ENCODE assay signal across 24 cellular contexts in the genomic region with DNA sequence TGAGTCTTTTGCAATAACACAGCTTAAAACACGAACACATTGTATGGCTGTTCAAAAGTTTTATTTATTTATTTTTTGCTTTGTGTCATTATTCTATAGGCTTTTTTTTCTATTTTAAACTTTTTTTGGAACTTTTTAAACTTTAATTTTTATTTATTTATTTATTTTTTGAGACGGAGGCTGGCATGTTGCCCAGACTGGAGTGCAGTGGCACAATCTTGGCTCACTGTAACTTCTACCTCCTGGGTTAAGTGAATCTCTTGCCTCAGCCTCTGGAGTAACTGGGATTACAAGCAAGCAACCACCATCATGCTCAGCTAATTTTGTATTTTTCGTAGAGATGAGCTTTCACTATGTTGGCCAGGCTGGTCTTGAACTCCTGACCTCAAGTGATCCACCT.
"Had no signal": no experiment of that assay in that cellular context is flagged by ENCODE, and none has a peak within 500 bp of the region (broad histone marks: within the 10 kb centered on the region; RNA-seq: fewer than 3 reads in every experiment).

No MANE protein-coding gene starts in this region.

- H3K27ac ChIP-seq: coronary artery, dorsolateral prefrontal cortex, epithelial cell of prostate, esophagus squamous epithelium, gastroesophageal sphincter, heart left ventricle, hepatocyte, left lung, lower lobe of right lung had no signal

- H3K9me3 ChIP-seq: esophagus squamous epithelium, gastroesophageal sphincter, left lung, lower lobe of right lung, mucosa of descending colon had no signal

- H3K36me3 ChIP-seq: esophagus squamous epithelium, gastroesophageal sphincter, heart left ventricle, left lung, lower lobe of right lung had no signal

- FAIRE-seq: colon had no signal

- DNase-seq: dermis blood vessel endothelial cell; dorsolateral prefrontal cortex; effector CD4-positive, alpha-beta T cell; effector memory CD4-positive, alpha-beta T cell; erythroblast; esophagus squamous epithelium; foreskin fibroblast; foreskin melanocyte; heart left ventricle; hypothalamus; immature natural killer cell; islet precursor cell; left cardiac atrium; left lung; left ventricle myocardium superior; lower lobe of right lung; mucosa of descending colon; naive B cell had no signal

- H3K79me2 ChIP-seq: hepatocyte had no signal

- H3K4me1 ChIP-seq: esophagus squamous epithelium, gastroesophageal sphincter, left lung, lower lobe of right lung had no signal

- ATAC-seq: esophagus mucosa, gastroesophageal sphincter, heart left ventricle, left cardiac atrium, left lung, left ventricle myocardium superior, lower lobe of right lung, mucosa of descending colon had no signal

- H2AFZ ChIP-seq: hepatocyte had no signal

- H3K27me3 ChIP-seq: esophagus squamous epithelium, gastroesophageal sphincter, heart left ventricle, hepatocyte, left lung had no signal

- H3K4me2 ChIP-seq: hepatocyte had no signal

- H3K4me3 ChIP-seq: coronary artery, dorsolateral prefrontal cortex, esophagus squamous epithelium, gastroesophageal sphincter, heart left ventricle, hepatocyte, left lung, lower lobe of right lung, mucosa of descending colon had no signal
